8 cellular contexts compared by ENCODE assay signal in genomic region chr18:34978533-34978893, GRCh38.
DNase-seq lines count a peak whose midpoint lies in the region; ATAC-seq and TF ChIP-seq lines count a peak whose summit lies in the region.

No MANE protein-coding gene starts in this region.

- H3K9me3 ChIP-seq in Panc1 (ENCODE audit: control insufficient read depth, insufficient read depth, low read depth, low read length) = no peaks in the 10 kb centered on the region
- H3K9me3 ChIP-seq in esophagus (ENCODE audit: control insufficient read depth in 2 of 2, insufficient read depth in 1 of 2, low read depth in 1 of 2, low read length in 1 of 2) = no peaks in the 10 kb centered on the region

- peak overlapping the region; percentile 98 for H3K27ac Mint-ChIP-seq in progenitor cell of endocrine pancreas

- H3K4me3 ChIP-seq in Panc1 (ENCODE audit: low read depth in 2 of 2, low read length in 2 of 2) = peak overlapping the region; percentile 57 to 85
- H3K4me3 ChIP-seq in esophagus (ENCODE audit: low read depth in 1 of 2, low read length in 2 of 2) = peak overlapping the region; percentile 64 to 66

- no peaks in the 10 kb centered on the region for H3K9me3 Mint-ChIP-seq in progenitor cell of endocrine pancreas (ENCODE audit: low read depth)

- H3K27me3 ChIP-seq in Panc1 (ENCODE audit: control insufficient read depth, insufficient read depth, low read length) (no peaks in the 10 kb centered on the region), esophagus (ENCODE audit: control insufficient read depth in 1 of 2, insufficient read depth in 2 of 2, low read length in 2 of 2) (peaks cover 2 to 4% of the 10 kb centered on the region in 2 donors)

- H3K27ac ChIP-seq in Panc1 (ENCODE audit: low read length) = peak overlapping the region; percentile 66
- H3K27ac ChIP-seq in esophagus (ENCODE audit: low read depth in 2 of 2, low read length in 1 of 2) = peak overlapping the region; percentile 42 to 82

- H3K4me1 Mint-ChIP-seq in progenitor cell of endocrine pancreas (ENCODE audit: low read depth) = peaks cover 21% of the 10 kb centered on the region

- CTCF ChIA-PET in Panc1 (lab: Charles Lee) = interaction anchor here (0.5 kb wide), 1 partner anchor 380 kb away, joined by 3 read pairs; no protein-coding TSS in a partner anchor

- H3K4me1 ChIP-seq in Panc1 (ENCODE audit: control insufficient read depth, insufficient read depth, low read length) (peaks cover 4% of the 10 kb centered on the region; the same call in 1 of the 2 replicates), esophagus (ENCODE audit: control insufficient read depth in 2 of 2, insufficient read depth in 2 of 2, low read length in 1 of 2) (peaks cover 2 to 7% of the 10 kb centered on the region in 2 donors)

- TF ChIP-seq CTCF in Panc1 (IDR thresholded peaks at IDR 0.05) (no peak), progenitor cell of endocrine pancreas (IDR thresholded peaks at IDR 0.05; ENCODE audit: unreplicated experiment) (no peak)

- BruUV-seq in Panc1 (replicated peaks; lab: Mats Ljungman, UMichigan) = no TSS peak

- H3K4me3 Mint-ChIP-seq in progenitor cell of endocrine pancreas (ENCODE audit: low read depth) = peak overlapping the region; percentile 87

- in situ Hi-C loops in G401 (cut with HindIII; ENCODE audit: low sequenced_read_pairs) (no loop called here), Panc1 (cut with HindIII; ENCODE audit: low pct_unique_long_range_greater_than_20kb, low sequenced_read_pairs) (no loop called here)

- 0% methylated on average over 5 of the region's 5 CpGs for WGBS in esophagus, 2 donors

- no peaks in the 10 kb centered on the region for H3K36me3 Mint-ChIP-seq in progenitor cell of endocrine pancreas (ENCODE audit: insufficient read depth)

- DNase-seq in G401 (ENCODE audit: low spot score) (peak; percentile 43), Panc1 (ENCODE audit: low read depth, low spot score) (no peak), progenitor cell of endocrine pancreas (ENCODE audit: low spot score, unreplicated experiment) (no peak), NCI-H446 treated with DMSO at 0.1 percent for 48 hours (lab: John Stamatoyannopoulos, UW) (no peak), DMS153 treated with DMSO at 0.1 percent for 48 hours (lab: John Stamatoyannopoulos, UW; ENCODE audit: unreplicated experiment) (no peak)

- intact Hi-C loops in Panc1 (cut with micrococcal nuclease; ENCODE audit: unreplicated experiment) = loop anchor here (5.0 kb wide), 1 partner anchor 96 kb away; no protein-coding TSS in a partner anchor

- peaks cover 28% of the 10 kb centered on the region for H3K27me3 Mint-ChIP-seq in progenitor cell of endocrine pancreas

- POLR2A ChIA-PET in Panc1 (lab: Charles Lee) = no interaction called here

- H3K36me3 ChIP-seq in Panc1 (ENCODE audit: control insufficient read depth, insufficient read depth, low read length) = no peaks in the 10 kb centered on the region; the same call in 1 of the 2 replicates
- no peaks in the 10 kb centered on the region for H3K36me3 ChIP-seq in esophagus (ENCODE audit: control insufficient read depth in 2 of 2, insufficient read depth in 2 of 2, low read length in 1 of 2)

- ATAC-seq in Panc1 (peak; percentile 8), GM21447 (IDR thresholded peaks at IDR 0.05; ENCODE audit: unreplicated experiment) (no peak), GM19467 (IDR thresholded peaks at IDR 0.05; ENCODE audit: unreplicated experiment) (no peak)
